In genomic region chr13:98219685-98220084, GRCh38 we compare ENCODE assay signal across 33 cellular contexts. TPM values are rescaled to one million over a fixed set of nuclear protein-coding genes. Genes with fewer than 3 reads are reported as not detected.
"Had no signal": no experiment of that assay in that cellular context is flagged by ENCODE, and none has a peak within 500 bp of the region (broad histone marks: within the 10 kb centered on the region; RNA-seq: fewer than 3 reads in every experiment).

No MANE protein-coding gene starts in this region.

- H3K9me3 ChIP-seq: breast epithelium, esophagus muscularis mucosa, heart left ventricle, lower lobe of right lung, mucosa of descending colon, right atrium auricular region, suprapubic skin, transverse colon had no signal

- H3K4me1 ChIP-seq: foreskin keratinocyte had no signal

- H3K4me3 ChIP-seq: breast epithelium, esophagus muscularis mucosa, heart left ventricle, lower lobe of right lung, mucosa of descending colon, right atrium auricular region, smooth muscle cell, suprapubic skin, transverse colon had no signal

- H3K27me3 ChIP-seq: breast epithelium, esophagus muscularis mucosa, foreskin keratinocyte, heart left ventricle, right atrium auricular region, suprapubic skin, transverse colon had no signal

- H3K4me1 Mint-ChIP-seq: activated naive CD8-positive, alpha-beta T cell treated with anti-CD3 and anti-CD28 coated beads, Interleukin-2, amount 10 ng/mL, durations not matched to agents 7 days and 5 days had no signal

- H3K27ac ChIP-seq: breast epithelium, esophagus muscularis mucosa, foreskin keratinocyte, lower lobe of right lung, parathyroid adenoma, right atrium auricular region, suprapubic skin, transverse colon had no signal

- H3K4me3 Mint-ChIP-seq: activated naive CD4-positive, alpha-beta T cell treated with anti-CD3 and anti-CD28 coated beads for 36 hours; activated naive CD8-positive, alpha-beta T cell treated with anti-CD3 and anti-CD28 coated beads, Interleukin-2, amount 10 ng/mL, durations not matched to agents 7 days and 5 days; natural killer cell treated with Interleukin-12 subunit alpha and Interleukin-12 subunit beta and Interleukin-15 and Interleukin-18, amount 100 ng/mL, for 72 hours; stimulated activated naive B cell treated with anti-CD40 and anti-IgM and Interleukin-4, amounts not matched to agents 10 μg/mL and 1 μg/mL and 100 μg/mL, for 72 hours; T-helper 2 cell treated with Interferon-gamma antibody and Interleukin-4, amounts not matched to agents 5 μg/mL and 100 μg/mL, for 36 hours had no signal

- H3K36me3 ChIP-seq: breast epithelium, heart left ventricle, lower lobe of right lung, right atrium auricular region, transverse colon had no signal

- FAIRE-seq: astrocyte, urothelium cell line had no signal

- H3K36me3 Mint-ChIP-seq: activated naive CD8-positive, alpha-beta T cell treated with anti-CD3 and anti-CD28 coated beads, Interleukin-2, amount 10 ng/mL, durations not matched to agents 7 days and 5 days; natural killer cell treated with Interleukin-12 subunit alpha and Interleukin-12 subunit beta and Interleukin-15 and Interleukin-18, amount 100 ng/mL, for 72 hours; stimulated activated naive B cell treated with anti-CD40 and anti-IgM and Interleukin-4, amounts not matched to agents 10 μg/mL and 1 μg/mL and 100 μg/mL, for 72 hours had no signal

- DNase-seq: activated CD4-positive, alpha-beta T cell treated with anti-CD3 and anti-CD28 coated beads for 4 hours; activated CD4-positive, alpha-beta T cell treated with anti-CD3 and anti-CD28 coated beads, Interleukin-2, amount 50 U/mL, for 4 hours; activated effector memory CD4-positive, alpha-beta T cell treated with Interleukin-2 at 50 U/mL for 16 hours; activated naive CD4-positive, alpha-beta T cell treated with anti-CD3 and anti-CD28 coated beads for 36 hours; activated naive CD8-positive, alpha-beta T cell treated with anti-CD3 and anti-CD28 coated beads, Interleukin-2, amount 10 ng/mL, durations not matched to agents 7 days and 5 days; amniotic stem cell; central memory CD4-positive, alpha-beta T cell; dermis blood vessel endothelial cell; effector CD4-positive, alpha-beta T cell; foreskin keratinocyte; heart left ventricle; kidney glomerular epithelial cell; lower lobe of right lung; mesendoderm; mucosa of descending colon; stimulated activated CD4-positive, alpha-beta T cell treated with anti-CD3 and anti-CD28 coated beads, Interleukin-1b, Interleukin-23, amount 100 ng/mL, for 48 hours; stimulated activated CD4-positive, alpha-beta T cell treated with anti-CD3 and anti-CD28 coated beads, Interleukin-4, amount 100 ng/mL, for 4 hours; stimulated activated naive B cell treated with anti-CD40 and anti-IgM and Interleukin-4, amounts not matched to agents 10 μg/mL and 1 μg/mL and 100 μg/mL, for 72 hours; T-helper 1 cell; transverse colon had no signal

- H3K9me3 Mint-ChIP-seq: activated naive CD4-positive, alpha-beta T cell treated with anti-CD3 and anti-CD28 coated beads for 36 hours; activated naive CD8-positive, alpha-beta T cell treated with anti-CD3 and anti-CD28 coated beads, Interleukin-2, amount 10 ng/mL, durations not matched to agents 7 days and 5 days; natural killer cell treated with Interleukin-12 subunit alpha and Interleukin-12 subunit beta and Interleukin-15 and Interleukin-18, amount 100 ng/mL, for 72 hours; stimulated activated naive B cell treated with anti-CD40 and anti-IgM and Interleukin-4, amounts not matched to agents 10 μg/mL and 1 μg/mL and 100 μg/mL, for 72 hours; T-helper 2 cell treated with Interferon-gamma antibody and Interleukin-4, amounts not matched to agents 5 μg/mL and 100 μg/mL, for 36 hours had no signal

- H3K27ac Mint-ChIP-seq: activated naive CD4-positive, alpha-beta T cell treated with anti-CD3 and anti-CD28 coated beads for 36 hours; activated naive CD8-positive, alpha-beta T cell treated with anti-CD3 and anti-CD28 coated beads, Interleukin-2, amount 10 ng/mL, durations not matched to agents 7 days and 5 days; natural killer cell treated with Interleukin-12 subunit alpha and Interleukin-12 subunit beta and Interleukin-15 and Interleukin-18, amount 100 ng/mL, for 72 hours; stimulated activated naive B cell treated with anti-CD40 and anti-IgM and Interleukin-4, amounts not matched to agents 10 μg/mL and 1 μg/mL and 100 μg/mL, for 72 hours; T-helper 2 cell treated with Interferon-gamma antibody and Interleukin-4, amounts not matched to agents 5 μg/mL and 100 μg/mL, for 36 hours had no signal

RNA-seq across cellular contexts. Expression of gene RNF113B, which starts 42.6 kb away (rescaled TPM):
- total RNA-seq: activated naive CD4-positive, alpha-beta T cell treated with anti-CD3 and anti-CD28 coated beads for 36 hours; activated naive CD8-positive, alpha-beta T cell treated with anti-CD3 and anti-CD28 coated beads, Interleukin-2, amount 10 ng/mL, durations not matched to agents 7 days and 5 days; astrocyte; breast epithelium; dermis blood vessel endothelial cell; esophagus muscularis mucosa; foreskin keratinocyte; heart left ventricle; left lobe of liver; lower lobe of right lung; mucosa of descending colon; myocyte; natural killer cell treated with Interleukin-12 subunit alpha and Interleukin-12 subunit beta and Interleukin-15 and Interleukin-18, amount 100 ng/mL, for 72 hours; pulmonary artery endothelial cell; right atrium auricular region; smooth muscle cell; suprapubic skin; transverse colon had no signal
- polyA plus RNA-seq: foreskin keratinocyte, heart left ventricle had no signal
